20 cellular contexts compared by ENCODE assay signal in the genomic region with DNA sequence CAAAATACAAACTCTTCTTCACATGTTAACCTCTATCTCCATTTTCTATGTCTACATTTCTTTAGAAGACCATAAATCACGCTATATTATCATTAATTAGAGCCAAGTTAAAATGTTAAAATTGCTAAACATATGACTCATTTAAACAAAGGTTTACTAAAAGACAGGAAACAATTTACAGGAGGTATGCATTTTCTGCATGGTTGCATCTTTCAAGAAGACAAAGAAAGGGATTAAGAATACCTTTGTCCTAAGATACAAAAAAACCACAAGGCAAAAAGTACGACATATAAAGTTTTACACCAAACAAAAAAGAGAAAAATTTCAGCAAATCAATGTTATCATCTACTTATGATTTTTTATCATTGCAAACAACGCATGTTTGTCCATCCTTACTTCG.
A peak's percentile ranks its signal among the peaks of the same experiment; 100 is the strongest.
DNase-seq lines count a peak whose midpoint lies in the region; ATAC-seq, FAIRE-seq and TF ChIP-seq lines count a peak whose summit lies in the region.
"Had no signal": no experiment of that assay in that cellular context is flagged by ENCODE, and none has a peak within 500 bp of the region (broad histone marks: within the 10 kb centered on the region; RNA-seq: fewer than 3 reads in every experiment).

No MANE protein-coding gene starts in this region.

- no peak overlapping the region for H3K18ac ChIP-seq in H1 (ENCODE audit: extremely low read depth, low read length)

- H2BK120ac ChIP-seq in H1 (replicated peaks; ENCODE audit: low read depth, low read length), result peak overlapping the region; percentile 73

- no peak overlapping the region for H2BK5ac ChIP-seq in H1 (ENCODE audit: low read depth, low read length)

- H4K20me1 ChIP-seq in H1 (replicated peaks in 1 of 2; ENCODE audit: control insufficient read depth in 1 of 2, insufficient read depth in 2 of 2, low read length in 2 of 2), result no peaks in the 10 kb centered on the region
- H4K20me1 ChIP-seq in osteoblast (ENCODE audit: insufficient read depth, low read length), result no peaks in the 10 kb centered on the region

- H3K4me3 ChIP-seq in HEK293 (ENCODE audit: low read depth, low read length), result no peak overlapping the region
- H3K4me3 ChIP-seq in H1 (ENCODE audit: extremely low read depth in 1 of 4, insufficient read depth in 2 of 4, low read depth in 3 of 4, low read length in 4 of 4), result no peak overlapping the region
- H3K4me3 ChIP-seq in gastrocnemius medialis, result no peak overlapping the region
- no peak overlapping the region for H3K4me3 ChIP-seq in gastroesophageal sphincter
- no peak overlapping the region for H3K4me3 ChIP-seq in osteoblast (ENCODE audit: insufficient read depth, low read length)
- H3K4me3 ChIP-seq: MG63, Peyer's patch had no signal

- POLR2A ChIA-PET in HEK293 (lab: Yijun Ruan, JAX) (no interaction called here), H1 (lab: Charles Lee; ENCODE audit: partially characterized antibody) (no interaction called here)

- H3K23me2 ChIP-seq in H1 (ENCODE audit: low read depth, low read length), result peaks cover 2% of the 10 kb centered on the region; the same call in 1 of the 2 replicates

- H3K79me2 ChIP-seq in H1 (ENCODE audit: control insufficient read depth in 1 of 2, insufficient read depth in 2 of 2, low read length in 2 of 2), result no peaks in the 10 kb centered on the region
- H3K79me2 ChIP-seq in osteoblast (ENCODE audit: insufficient read depth, low read length), result no peaks in the 10 kb centered on the region

- in situ Hi-C loops in gastrocnemius medialis (cut with MboI; ENCODE audit: low sequenced_read_pairs in 4 of 4), result no loop called here

- no peak overlapping the region for H2AFZ ChIP-seq in H1 (ENCODE audit: low read length)
- no peak overlapping the region for H2AFZ ChIP-seq in osteoblast (ENCODE audit: low read length)

- no peak overlapping the region for H2AK5ac ChIP-seq in H1 (ENCODE audit: low read depth, low read length)

- DNase-seq in NCI-H146 (lab: John Stamatoyannopoulos, UW), result peak; percentile 62
- no peak for DNase-seq in H1 (ENCODE audit: low read depth in 1 of 2, low spot score in 2 of 2)
- no peak for DNase-seq in gastrocnemius medialis
- no peak for DNase-seq in H4 (ENCODE audit: low spot score)
- DNase-seq in activated T-cell treated with anti-CD3 and anti-CD28 coated beads for 4 hours, result no peak
- DNase-seq in osteoblast (ENCODE audit: insufficient read length, low spot score, missing footprints), result no peak
- DNase-seq: COR-L47, DMS 273 treated with DMSO at 0.1 percent for 48 hours, Karpas-422, MG63, NCI-H1105 treated with DMSO at 0.1 percent for 48 hours, NCI-H187, NCI-H226, NCI-H524, Peyer's patch, T-helper 17 cell had no signal

- TF ChIP-seq EP300 in H1 (IDR thresholded peaks at IDR 0.05; ENCODE audit: borderline replicate concordance in 1 of 2, low read depth in 2 of 2, low read length in 2 of 2) (no peak), gastroesophageal sphincter (IDR thresholded peaks at IDR 0.05) (no peak)

- TF ChIP-seq CTCF in HEK293 (tag by site-specific recombination; IDR thresholded peaks at IDR 0.05), result no peak
- TF ChIP-seq CTCF in H1 (IDR thresholded peaks at IDR 0.05; ENCODE audit: control extremely low read depth in 1 of 3, insufficient read depth in 1 of 3, low read depth in 1 of 3, low read length in 3 of 3), result no peak
- TF ChIP-seq CTCF in gastrocnemius medialis (IDR thresholded peaks at IDR 0.05 in 4 of 5, conservative IDR thresholded peaks at IDR 0.05 in 1 of 5), result no peak
- TF ChIP-seq CTCF in gastroesophageal sphincter (IDR thresholded peaks at IDR 0.05), result no peak
- TF ChIP-seq CTCF in osteoblast (IDR thresholded peaks at IDR 0.05; ENCODE audit: extremely low read depth, low read depth, low read length), result no peak

- H2BK12ac ChIP-seq in H1 (ENCODE audit: low read depth, low read length), result no peak overlapping the region

- TF ChIP-seq RAD21 in H1 (IDR thresholded peaks at IDR 0.05 in 1 of 2, conservative IDR thresholded peaks at IDR 0.05 in 1 of 2; ENCODE audit: low read depth in 2 of 2, low read length in 2 of 2), result no peak

- H3K9ac ChIP-seq in H1 (replicated peaks in 1 of 4; ENCODE audit: extremely low read depth in 1 of 4, low read depth in 3 of 4, low read length in 3 of 4), result no peak overlapping the region

- WGBS in H1 (ENCODE audit: extremely low coverage in 1 of 2, insufficient coverage in 1 of 2, insufficient read length in 1 of 2, insufficient replicate concordance in 2 of 2, low coverage in 1 of 2, low lambda C conversion rate in 2 of 2, missing lambda C conversion rate in 1 of 2), 2 experiments, result 72% methylated on average over 4 of the region's 4 CpGs; no CpG with 5 or more reads in 1 of the 2 experiments
- 86 to 89% methylated on average over 4 of the region's 4 CpGs for WGBS in gastroesophageal sphincter (ENCODE audit: low coverage in 1 of 2), 2 donors

- no peak overlapping the region for H3K4ac ChIP-seq in H1 (replicated peaks; ENCODE audit: insufficient read length, low read depth, low read length)

- H3K14ac ChIP-seq in H1 (ENCODE audit: insufficient read length), result no peak overlapping the region

- no peak overlapping the region for H2BK20ac ChIP-seq in H1 (ENCODE audit: low read length)

- no peaks in the 10 kb centered on the region for H3K79me1 ChIP-seq in H1 (ENCODE audit: low read depth, low read length)

- H2BK15ac ChIP-seq in H1 (ENCODE audit: low read length), result no peak overlapping the region

- peak overlapping the region; percentile 22 for H4K5ac ChIP-seq in H1 (ENCODE audit: insufficient read length, low read depth, low read length)

- H3K23ac ChIP-seq in H1 (ENCODE audit: insufficient read length), result no peak overlapping the region

- H3K27me3 ChIP-seq in H1 (replicated peaks in 1 of 4; ENCODE audit: control insufficient read depth in 3 of 4, extremely low read depth in 1 of 4, insufficient read depth in 3 of 4, low read length in 3 of 4) (no peaks in the 10 kb centered on the region), gastrocnemius medialis (no peaks in the 10 kb centered on the region), gastroesophageal sphincter (no peaks in the 10 kb centered on the region), osteoblast (ENCODE audit: insufficient read depth, low read length) (no peaks in the 10 kb centered on the region)
- H3K27me3 ChIP-seq: MG63, Peyer's patch had no signal

- H3K56ac ChIP-seq in H1 (replicated peaks; ENCODE audit: insufficient read length, low read depth, low read length), result no peak overlapping the region

- no peak overlapping the region for H4K91ac ChIP-seq in H1 (replicated peaks; ENCODE audit: insufficient read length, low read length)

- H3K4me2 ChIP-seq in H1 (ENCODE audit: insufficient read depth in 1 of 2, low read depth in 2 of 2, low read length in 2 of 2) (0 out of 4 replicates have a peak overlapping the region, but pooled peaks of 1 of the 2 experiments have one; percentile 35), osteoblast (ENCODE audit: insufficient read depth, low read length) (no peak overlapping the region)

- H3K9me3 ChIP-seq in HEK293 (ENCODE audit: control insufficient read depth, insufficient read depth, low read depth, low read length) (no peaks in the 10 kb centered on the region), H1 (ENCODE audit: insufficient read depth in 2 of 2, low read depth in 1 of 2, low read length in 1 of 2) (peaks cover 0 to 5% of the 10 kb centered on the region in 2 experiments; a peak in 1 of 4 replicates), gastrocnemius medialis (no peaks in the 10 kb centered on the region), gastroesophageal sphincter (no peaks in the 10 kb centered on the region), osteoblast (ENCODE audit: low read depth, low read length) (no peaks in the 10 kb centered on the region)
- H3K9me3 ChIP-seq: MG63, Peyer's patch had no signal

- H3K36me3 ChIP-seq in HEK293 (ENCODE audit: control insufficient read depth in 2 of 2, insufficient read depth in 1 of 2, low read length in 2 of 2) (no peaks in the 10 kb centered on the region), H1 (ENCODE audit: control insufficient read depth in 2 of 4, insufficient read depth in 4 of 4, low read length in 3 of 4) (no peaks in the 10 kb centered on the region), gastrocnemius medialis (no peaks in the 10 kb centered on the region), gastroesophageal sphincter (no peaks in the 10 kb centered on the region), osteoblast (ENCODE audit: insufficient read depth, low read length) (no peaks in the 10 kb centered on the region)
- H3K36me3 ChIP-seq: MG63, Peyer's patch had no signal

- H4K8ac ChIP-seq in H1 (ENCODE audit: extremely low read depth, insufficient read depth, low read length), result no peak overlapping the region

- FAIRE-seq in H1 (lab: Jason Lieb, UNC), result no peak
- FAIRE-seq: G401.6 had no signal

- H3K4me1 ChIP-seq in HEK293 (ENCODE audit: control insufficient read depth, insufficient read depth, low read length), result peaks cover 4% of the 10 kb centered on the region
- H3K4me1 ChIP-seq in H1 (replicated peaks in 1 of 4; ENCODE audit: control insufficient read depth in 3 of 4, insufficient read depth in 4 of 4, low read length in 3 of 4), result peaks cover 0 to 6% (median 5%) of the 10 kb centered on the region in 4 experiments; a peak in 3 of 7 replicates
- H3K4me1 ChIP-seq in gastrocnemius medialis, result peaks cover 41 to 73% of the 10 kb centered on the region in 2 donors
- no peaks in the 10 kb centered on the region for H3K4me1 ChIP-seq in gastroesophageal sphincter
- H3K4me1 ChIP-seq in osteoblast (ENCODE audit: insufficient read depth, low read length), result no peaks in the 10 kb centered on the region
- H3K4me1 ChIP-seq: Peyer's patch had no signal

- CTCF ChIA-PET in HEK293 (lab: Yijun Ruan, JAX), result interaction anchor here (0.8 to 1.7 kb wide), 5 partner anchors 12 to 179 kb away, joined by 3 to 9 read pairs (median 4); no protein-coding TSS in a partner anchor
- CTCF ChIA-PET in H1 (lab: Charles Lee; ENCODE audit: partially characterized antibody), result interaction anchor here (0.8 to 2.7 kb wide), 5 partner anchors 14 to 88 kb away, joined by 3 to 13 read pairs (median 3); no protein-coding TSS in a partner anchor

- intact Hi-C loops in gastrocnemius medialis (cut with DNase I; ENCODE audit: low total_unique reads), result no loop called here

- no peak for TF ChIP-seq POLR2A in H1 (IDR thresholded peaks at IDR 0.05; ENCODE audit: control extremely low read depth in 1 of 2, low read depth in 2 of 2, low read length in 2 of 2)
- no peak for TF ChIP-seq POLR2A in gastrocnemius medialis (IDR thresholded peaks at IDR 0.05)
- no peak for TF ChIP-seq POLR2A in gastroesophageal sphincter (IDR thresholded peaks at IDR 0.05)

- no peak overlapping the region for H3K27ac ChIP-seq in HEK293 (ENCODE audit: extremely low read depth, low read depth, low read length)
- no peak overlapping the region for H3K27ac ChIP-seq in H1 (ENCODE audit: low read depth, low read length)
- peak overlapping the region in 3 of 4 donors; percentile 87 to 93 (median 92) for H3K27ac ChIP-seq in gastrocnemius medialis
- no peak overlapping the region for H3K27ac ChIP-seq in gastroesophageal sphincter
- H3K27ac ChIP-seq in osteoblast (ENCODE audit: low read depth, low read length), result no peak overlapping the region
- H3K27ac ChIP-seq: Peyer's patch had no signal

- no peak for ATAC-seq in gastrocnemius medialis
- ATAC-seq in gastroesophageal sphincter, result no peak
- ATAC-seq: Right ventricle myocardium inferior, T-helper 17 cell had no signal

TF ChIP-seq in H1, 55 proteins besides CTCF, POLR2A, EP300 and RAD21 (continues in another document):
- TF ChIP-seq SRF (IDR thresholded peaks at IDR 0.05; ENCODE audit: low read depth, low read length) (no peak), KDM5A (IDR thresholded peaks at IDR 0.05; ENCODE audit: low read length) (no peak)

Comparison
In these comparisons a context has a peak if more than half of its experiments do, and no peak if none do; other contexts are left out.
1. H3K27ac ChIP-seq: peak in gastrocnemius medialis (3 of 4); none in HEK293 (single experiment), H1 (single experiment), gastroesophageal sphincter (0 of 4) and osteoblast (single experiment).